23 cellular contexts compared by ENCODE assay signal in genomic region chr3:194383276-194383940, GRCh38. TPM values are rescaled to one million over a fixed set of nuclear protein-coding genes. Genes with fewer than 3 reads are reported as not detected.
"Had no signal": no experiment of that assay in that cellular context is flagged by ENCODE, and none has a peak within 500 bp of the region (broad histone marks: within the 10 kb centered on the region; RNA-seq: fewer than 3 reads in every experiment).

No MANE protein-coding gene starts in this region.

- ATAC-seq: activated CD8-positive, alpha-beta T cell treated with anti-CD3 and anti-CD28 coated beads for 36 hours; activated naive CD4-positive, alpha-beta T cell treated with anti-CD3 and anti-CD28 coated beads, Interleukin-2, amount 50 U/mL, for 72 hours; activated T-cell treated with anti-CD3 and anti-CD28 coated beads, Interleukin-2, amount 50 U/mL, for 72 hours; sciatic nerve had no signal

- FAIRE-seq: frontal cortex, keratinocyte had no signal

- H3K36me3 ChIP-seq: cardiac muscle cell, thyroid gland, uterus had no signal

- H3K27ac ChIP-seq: cardiac muscle cell, thyroid gland, uterus had no signal

- H3K4me2 ChIP-seq: smooth muscle cell had no signal

- H3K9me3 ChIP-seq: thyroid gland, uterus had no signal

- H3K4me1 ChIP-seq: uterus had no signal

- H3K4me3 ChIP-seq: cardiac muscle cell, smooth muscle cell, thyroid gland, uterus had no signal

- H3K27me3 ChIP-seq: cardiac muscle cell, thyroid gland, uterus had no signal

- DNase-seq: activated CD4-positive, alpha-beta T cell treated with anti-CD3 and anti-CD28 coated beads, Interleukin-2, amount 10 ng/mL, durations not matched to agents 24 days and 14 days; activated CD8-positive, alpha-beta memory T cell treated with anti-CD3 and anti-CD28 coated beads, Interleukin-2, amount 50 U/mL, for 4 hours; activated CD8-positive, alpha-beta T cell treated with anti-CD3 and anti-CD28 coated beads for 36 hours; activated effector memory CD4-positive, alpha-beta T cell treated with anti-CD3 and anti-CD28 coated beads, Interleukin-2, amount 50 U/mL, for 16 hours; activated T-cell treated with anti-CD3 and anti-CD28 coated beads, Interleukin-2, amount 50 U/mL, for 72 hours; amniotic stem cell; erythroblast; stimulated activated CD4-positive, alpha-beta T cell treated with anti-CD3 and anti-CD28 coated beads, Interleukin-4, amount 100 ng/mL, for 4 hours; stimulated activated naive CD4-positive, alpha-beta T cell; thyroid gland; uterus had no signal

RNA-seq across cellular contexts. Expression of gene LRRC15, which starts 13.9 kb away (rescaled TPM):
- total RNA-seq: activated CD4-positive, alpha-beta T cell treated with anti-CD3 and anti-CD28 coated beads, Interleukin-2, amount 10 ng/mL, durations not matched to agents 24 days and 14 days; activated CD8-positive, alpha-beta T cell treated with anti-CD3 and anti-CD28 coated beads for 36 hours; activated naive CD4-positive, alpha-beta T cell treated with anti-CD3 and anti-CD28 coated beads, Interleukin-2, amount 50 U/mL, for 72 hours; activated T-cell treated with anti-CD3 and anti-CD28 coated beads, Interleukin-2, amount 50 U/mL, for 72 hours; frontal cortex; myocyte; pulmonary artery endothelial cell had no signal
- polyA plus RNA-seq: cardiac muscle cell, keratinocyte, neural cell had no signal

RNA-seq across cellular contexts. Expression of gene GP5, which starts 15.7 kb away (rescaled TPM):
- total RNA-seq: frontal cortex, myocyte, osteocyte, smooth muscle cell had no signal
- polyA plus RNA-seq: cardiac muscle cell, smooth muscle cell had no signal

RNA-seq across cellular contexts. Expression of gene CPN2, which starts 32.3 kb away (rescaled TPM):
- total RNA-seq: activated CD4-positive, alpha-beta T cell treated with anti-CD3 and anti-CD28 coated beads, Interleukin-2, amount 10 ng/mL, durations not matched to agents 24 days and 14 days; activated CD8-positive, alpha-beta T cell treated with anti-CD3 and anti-CD28 coated beads for 36 hours; activated naive CD4-positive, alpha-beta T cell treated with anti-CD3 and anti-CD28 coated beads, Interleukin-2, amount 50 U/mL, for 72 hours; activated T-cell treated with anti-CD3 and anti-CD28 coated beads, Interleukin-2, amount 50 U/mL, for 72 hours; dermis microvascular lymphatic vessel endothelial cell; frontal cortex; lung microvascular endothelial cell; myocyte; osteocyte; pulmonary artery endothelial cell; sciatic nerve; thyroid gland had no signal
- polyA plus RNA-seq: keratinocyte, neural cell, smooth muscle cell had no signal
